In genomic region chr1:26826261-26827201, GRCh38 we compare ENCODE assay signal across 8 cellular contexts. TPM values are rescaled to one million over a fixed set of nuclear protein-coding genes. Genes with fewer than 3 reads are reported as not detected.
DNase-seq lines count a peak whose midpoint lies in the region; ATAC-seq and TF ChIP-seq lines count a peak whose summit lies in the region.

ZDHHC18 (plus strand) TSS chr1:26826688; CDS start chr1:26826805, 117 bp downstream.

- DNase-seq in AG04450 (ENCODE audit: low read depth, low spot score), result no peak
- peak; percentile 40 for DNase-seq in NCI-H82 treated with DMSO at 0.1 percent for 48 hours (lab: John Stamatoyannopoulos, UW; ENCODE audit: unreplicated experiment)
- DNase-seq in activated CD8-positive, alpha-beta memory T cell treated with anti-CD3 and anti-CD28 coated beads, Interleukin-2, amount 10 ng/mL, durations not matched to agents 7 days and 5 days, result peak; percentile 70
- DNase-seq in endothelial cell (ENCODE audit: low spot score), result peak; percentile 83
- DNase-seq in stimulated activated CD8-positive, alpha-beta memory T cell treated with anti-CD3 and anti-CD28 coated beads, Interleukin-2, amount 100 ng/mL, for 1 hour (ENCODE audit: low read depth in 2 of 2), result peak; percentile 42 to 48

- CTCF ChIA-PET in AG04450 (lab: Charles Lee), result interaction anchor here (1.6 kb wide), 1 partner anchor 16 kb away, joined by 4 read pairs; no protein-coding TSS in a partner anchor
- CTCF ChIA-PET in activated CD8-positive, alpha-beta memory T cell treated with anti-CD3 and anti-CD28 coated beads, Interleukin-2, amount 10 ng/mL, durations not matched to agents 7 days and 5 days (lab: Charles Lee), result interaction anchor here (0.6 to 8.1 kb wide), 6 partner anchors 8 to 63 kb away, joined by 3 to 108 read pairs (median 8); partner anchors contain the start of gene GPN2

- peaks cover 28% of the 10 kb centered on the region for H3K4me1 ChIP-seq in mesodermal cell (ENCODE audit: control insufficient read depth, insufficient read depth, low read length, poor library complexity, severe bottlenecking)

- peaks cover 12% of the 10 kb centered on the region for H3K36me3 Mint-ChIP-seq in activated CD8-positive, alpha-beta memory T cell treated with anti-CD3 and anti-CD28 coated beads, Interleukin-2, amount 10 ng/mL, durations not matched to agents 7 days and 5 days
- H3K36me3 Mint-ChIP-seq in endothelial cell (ENCODE audit: low read depth, unreplicated experiment), result peaks cover 15% of the 10 kb centered on the region

- H3K27ac ChIP-seq in AG04450 (ENCODE audit: low read depth, low read length), result peak within 1 kb of the TSS; percentile 39
- H3K27ac ChIP-seq in mesodermal cell (ENCODE audit: low read depth, low read length, severe bottlenecking), result peak within 1 kb of the TSS; percentile 72

- H3K9me3 ChIP-seq in AG04450 (ENCODE audit: control insufficient read depth, insufficient read depth, low read length), result no peaks in the 10 kb centered on the region
- no peaks in the 10 kb centered on the region for H3K9me3 ChIP-seq in mesodermal cell (ENCODE audit: control insufficient read depth, low read length)

- TF ChIP-seq CTCF in AG04450 (IDR thresholded peaks at IDR 0.05; ENCODE audit: low read depth, low read length) (peak; percentile 28; the same call in 1 of the 2 replicates), endothelial cell (IDR thresholded peaks at IDR 0.05; ENCODE audit: unreplicated experiment) (peak; percentile 47)

- H3K4me3 Mint-ChIP-seq in activated CD8-positive, alpha-beta memory T cell treated with anti-CD3 and anti-CD28 coated beads, Interleukin-2, amount 10 ng/mL, durations not matched to agents 7 days and 5 days, result peak within 1 kb of the TSS; percentile 90
- peak within 1 kb of the TSS; percentile 96 for H3K4me3 Mint-ChIP-seq in endothelial cell (ENCODE audit: unreplicated experiment)

- peaks cover 52% of the 10 kb centered on the region for H3K4me1 Mint-ChIP-seq in activated CD8-positive, alpha-beta memory T cell treated with anti-CD3 and anti-CD28 coated beads, Interleukin-2, amount 10 ng/mL, durations not matched to agents 7 days and 5 days
- peaks cover 20% of the 10 kb centered on the region for H3K4me1 Mint-ChIP-seq in endothelial cell (ENCODE audit: unreplicated experiment)

- POLR2A ChIA-PET in AG04450 (lab: Yijun Ruan, JAX), result interaction anchor here (0.6 kb wide), 1 partner anchor 39 kb away, joined by 3 read pairs; no protein-coding TSS in a partner anchor

- no peaks in the 10 kb centered on the region for H3K27me3 ChIP-seq in AG04450 (ENCODE audit: control insufficient read depth, insufficient read depth, low read length)

- peak within 1 kb of the TSS; percentile 75 for H3K4me3 ChIP-seq in AG04450 (ENCODE audit: low read depth, low read length)
- peak within 1 kb of the TSS; percentile 57 for H3K4me3 ChIP-seq in mesodermal cell (ENCODE audit: extremely low read depth, insufficient read depth, low read length, poor library complexity, severe bottlenecking)

- H3K27me3 Mint-ChIP-seq in activated CD8-positive, alpha-beta memory T cell treated with anti-CD3 and anti-CD28 coated beads, Interleukin-2, amount 10 ng/mL, durations not matched to agents 7 days and 5 days, result no peaks in the 10 kb centered on the region
- peaks cover 10% of the 10 kb centered on the region for H3K27me3 Mint-ChIP-seq in endothelial cell (ENCODE audit: unreplicated experiment)

- no peaks in the 10 kb centered on the region for H3K9me3 Mint-ChIP-seq in activated CD8-positive, alpha-beta memory T cell treated with anti-CD3 and anti-CD28 coated beads, Interleukin-2, amount 10 ng/mL, durations not matched to agents 7 days and 5 days (ENCODE audit: low read depth)
- H3K9me3 Mint-ChIP-seq in endothelial cell (ENCODE audit: unreplicated experiment), result no peaks in the 10 kb centered on the region

- peaks cover 17% of the 10 kb centered on the region for H3K36me3 ChIP-seq in mesodermal cell (ENCODE audit: control insufficient read depth, insufficient read depth, low read length)

- peak within 1 kb of the TSS; percentile 85 for H3K27ac Mint-ChIP-seq in activated CD8-positive, alpha-beta memory T cell treated with anti-CD3 and anti-CD28 coated beads, Interleukin-2, amount 10 ng/mL, durations not matched to agents 7 days and 5 days
- H3K27ac Mint-ChIP-seq in endothelial cell (ENCODE audit: unreplicated experiment), result peak within 1 kb of the TSS; percentile 67

- 2 to 5% methylated on average over 54 to 93 of the region's 114 CpGs for WGBS in mesodermal cell (ENCODE audit: insufficient coverage in 2 of 2), 2 experiments

- ATAC-seq in GM18520 (IDR thresholded peaks at IDR 0.05; ENCODE audit: unreplicated experiment), result peak; percentile 67
- peak; percentile 65 for ATAC-seq in HG03139 (IDR thresholded peaks at IDR 0.05; ENCODE audit: unreplicated experiment)
- ATAC-seq in activated CD8-positive, alpha-beta memory T cell treated with anti-CD3 and anti-CD28 coated beads, Interleukin-2, amount 10 ng/mL, durations not matched to agents 7 days and 5 days, result peak; percentile 93

RNA-seq across cellular contexts. Expression of gene ZDHHC18, which starts in this region (rescaled TPM):
- polyA plus RNA-seq in AG04450 (2011; rRNA removed), result 20.4 and 29.2 TPM in 2 replicates
- polyA minus RNA-seq in AG04450 (2011; rRNA and poly(A)+ RNA removed), result 30.1 and 51.3 TPM in 2 replicates
- 10 to 100 TPM; 53.1 to 54.9 TPM for total RNA-seq in activated CD8-positive, alpha-beta memory T cell treated with anti-CD3 and anti-CD28 coated beads, Interleukin-2, amount 10 ng/mL, durations not matched to agents 7 days and 5 days
- 32.4 TPM for total RNA-seq in endothelial cell (ENCODE audit: unreplicated experiment)
- polyA plus RNA-seq in mesodermal cell (2013, experiment 1 of 2), result 29.2 TPM
- polyA plus RNA-seq in mesodermal cell (2013, experiment 2 of 2), result 32.6 TPM
